ENCODE assay signal across 8 cellular contexts in the genomic region with DNA sequence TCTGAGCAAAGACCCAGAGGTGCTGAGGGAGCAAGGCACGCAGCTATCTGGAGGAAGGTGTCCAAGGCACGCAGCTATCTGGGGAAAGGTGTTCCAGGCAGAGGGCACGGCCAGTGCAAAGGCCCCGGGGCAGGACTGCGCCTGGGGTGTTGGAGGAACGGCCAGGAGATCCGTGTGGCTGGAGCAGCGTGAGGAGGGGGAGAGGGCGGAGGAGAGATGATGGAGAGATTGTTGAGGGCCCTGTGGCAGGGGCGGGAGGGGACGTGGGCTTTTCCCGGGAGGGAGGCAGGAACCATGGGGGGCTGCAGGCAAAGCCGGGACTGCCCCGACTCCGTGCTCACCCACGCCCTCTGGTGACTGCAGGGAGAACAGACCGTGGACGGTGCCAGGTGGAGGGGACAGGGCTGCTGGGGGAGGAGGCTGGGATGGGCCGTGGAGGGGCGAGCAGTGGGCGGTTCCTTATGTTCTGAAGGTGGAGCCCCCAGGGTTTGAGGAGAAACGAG. TPM values are rescaled to one million over a fixed set of nuclear protein-coding genes. Genes with fewer than 3 reads are reported as not detected.
DNase-seq lines count a peak whose midpoint lies in the region; FAIRE-seq and TF ChIP-seq lines count a peak whose summit lies in the region.

No MANE protein-coding gene starts in this region.

- TF ChIP-seq CTCF in AG04449 (IDR thresholded peaks at IDR 0.05; ENCODE audit: insufficient read depth, low read length, missing control alignments) (peak; percentile 85), astrocyte (IDR thresholded peaks at IDR 0.05; ENCODE audit: insufficient read depth, low read depth, low read length) (peak; percentile 30)

- peaks cover 1% of the 10 kb centered on the region for H3K9me3 Mint-ChIP-seq in astrocyte (ENCODE audit: unreplicated experiment)

- POLR2A ChIA-PET in AG04449 (lab: Yijun Ruan, JAX): no interaction called here

- no peak overlapping the region for H3K27ac Mint-ChIP-seq in astrocyte (ENCODE audit: unreplicated experiment)

- H3K79me2 ChIP-seq in GM23248 (ENCODE audit: insufficient read depth): no peaks in the 10 kb centered on the region
- no peaks in the 10 kb centered on the region for H3K79me2 ChIP-seq in astrocyte (ENCODE audit: insufficient read depth, low read length)

- CTCF ChIA-PET in AG04449 (lab: Yijun Ruan, JAX): interaction anchor here (0.7 to 1.8 kb wide), 13 partner anchors 8 to 182 kb away, joined by 3 to 7 read pairs (median 4); a partner anchor contains a TSS

- H3K9me3 ChIP-seq in GM23248 (ENCODE audit: low read depth) (no peaks in the 10 kb centered on the region), astrocyte (ENCODE audit: insufficient read depth, low read depth, low read length) (no peaks in the 10 kb centered on the region)

- H3K4me2 ChIP-seq in GM23248 (ENCODE audit: unreplicated experiment): no peak overlapping the region
- no peak overlapping the region for H3K4me2 ChIP-seq in astrocyte (ENCODE audit: low read length)

- H3F3A ChIP-seq in GM23248 (ENCODE audit: insufficient read depth): no peaks in the 10 kb centered on the region

- H3K9me2 ChIP-seq in GM23248 (ENCODE audit: insufficient read depth): no peaks in the 10 kb centered on the region

- in situ Hi-C loops in GM23248 (cut with MboI): no loop called here

- FAIRE-seq in astrocyte (lab: Jason Lieb, UNC): no peak

- H3K27me3 Mint-ChIP-seq in astrocyte (ENCODE audit: low read depth, unreplicated experiment): no peaks in the 10 kb centered on the region

- 37 to 70% methylated on average over 8 to 22 of the region's 22 CpGs for WGBS in GM23248 (ENCODE audit: low coverage in 1 of 2, low lambda C conversion rate in 2 of 2, missing lambda C conversion rate in 2 of 2), 2 experiments

- H3K27me3 ChIP-seq in GM23248 (replicated peaks; ENCODE audit: insufficient read depth) (no peaks in the 10 kb centered on the region), astrocyte (ENCODE audit: insufficient read depth, low read length) (no peaks in the 10 kb centered on the region)

- H3K27ac ChIP-seq in GM23248: no peak overlapping the region
- H3K27ac ChIP-seq in astrocyte (ENCODE audit: low read depth, low read length): no peak overlapping the region

- H2AFZ ChIP-seq in GM23248 (no peak overlapping the region), astrocyte (ENCODE audit: low read depth, low read length) (no peak overlapping the region)

- DNase-seq in AG04449 (ENCODE audit: low read depth, low spot score): no peak
- peak; percentile 60 for DNase-seq in GM23248
- peak; percentile 21 to 48 (median 42) for DNase-seq in T-helper 1 cell
- no peak for DNase-seq in astrocyte (ENCODE audit: low read depth)
- peak; percentile 78 for DNase-seq in islet precursor cell
- DNase-seq in stimulated activated CD4-positive, alpha-beta T cell treated with anti-CD3 and anti-CD28 coated beads, TNF-alpha, amount 100 ng/mL, for 24 hours (ENCODE audit: low read depth in 3 of 3): peak; percentile 25 to 52 (median 42)
- DNase-seq in NCI-H1436 treated with DMSO at 0.1 percent for 48 hours (lab: John Stamatoyannopoulos, UW): no peak
- no peak for DNase-seq in DMS79 treated with DMSO at 0.1 percent for 48 hours (lab: John Stamatoyannopoulos, UW)

- H3K4me1 Mint-ChIP-seq in astrocyte (ENCODE audit: low read depth, unreplicated experiment): no peaks in the 10 kb centered on the region

- H3K4me3 ChIP-seq in AG04449 (ENCODE audit: low read depth, low read length): no peak overlapping the region
- H3K4me3 ChIP-seq in GM23248: no peak overlapping the region
- H3K4me3 ChIP-seq in astrocyte (ENCODE audit: insufficient read depth, low read depth, low read length): no peak overlapping the region

- H4K20me1 ChIP-seq in GM23248 (ENCODE audit: insufficient read depth) (no peaks in the 10 kb centered on the region), astrocyte (ENCODE audit: insufficient read depth, low read length) (no peaks in the 10 kb centered on the region)

- peaks cover 18% of the 10 kb centered on the region for H3K36me3 Mint-ChIP-seq in astrocyte (ENCODE audit: low read depth, unreplicated experiment)

- H3K9ac ChIP-seq in GM23248 (no peak overlapping the region), astrocyte (ENCODE audit: low read length) (no peak overlapping the region)

- H3K36me3 ChIP-seq in GM23248 (ENCODE audit: low read depth) (no peaks in the 10 kb centered on the region), astrocyte (ENCODE audit: insufficient read depth, low read length) (no peaks in the 10 kb centered on the region)

- no peak overlapping the region for H3K4me3 Mint-ChIP-seq in astrocyte (ENCODE audit: unreplicated experiment)

- H3K4me1 ChIP-seq in GM23248 (ENCODE audit: insufficient read depth) (no peaks in the 10 kb centered on the region), astrocyte (ENCODE audit: insufficient read depth, low read length) (no peaks in the 10 kb centered on the region)

RNA-seq across cellular contexts. Expression of a gene that starts 13.3 kb away (rescaled TPM):
- total RNA-seq in GM23248 (2014; rRNA removed; shearing (Covaris generic)): not detected in 2 replicates
- polyA plus RNA-seq in GM23248 (2016; fragmentation: Nextera tagmentation; extraction: Ambion mirVana): 0.13 TPM in 1 of 2 replicates, not detected in the other
- 0.36 and 0.43 TPM in 2 replicates for total RNA-seq in astrocyte

RNA-seq across cellular contexts. Expression of a gene that starts 28.9 kb away (rescaled TPM):
- 2.5 and 2.7 TPM in 2 replicates for total RNA-seq in GM23248 (2014; rRNA removed; shearing (Covaris generic))
- 0.32 and 0.36 TPM in 2 replicates for polyA plus RNA-seq in GM23248 (2016; fragmentation: Nextera tagmentation; extraction: Ambion mirVana)
- total RNA-seq in astrocyte: 60.0 and 67.3 TPM in 2 replicates

RNA-seq across cellular contexts. Expression of a gene that starts 42.4 kb away (rescaled TPM):
- total RNA-seq in GM23248 (2014; rRNA removed; shearing (Covaris generic)): not detected in 2 replicates
- not detected in 2 replicates for polyA plus RNA-seq in GM23248 (2016; fragmentation: Nextera tagmentation; extraction: Ambion mirVana)
- total RNA-seq in astrocyte: not detected in 2 replicates

RNA-seq across cellular contexts. Expression of a gene that starts 59.6 kb away (rescaled TPM):
- total RNA-seq in GM23248 (2014; rRNA removed; shearing (Covaris generic)): 175 and 194 TPM in 2 replicates
- polyA plus RNA-seq in GM23248 (2016; fragmentation: Nextera tagmentation; extraction: Ambion mirVana): 157 and 160 TPM in 2 replicates
- total RNA-seq in astrocyte: 366 and 386 TPM in 2 replicates

Comparison
In these comparisons a context has a peak if more than half of its experiments do, and no peak if none do; other contexts are left out.
1. DNase-seq: peak in GM23248 (single experiment), T-helper 1 cell (5 of 5), islet precursor cell (single experiment) and stimulated activated CD4-positive, alpha-beta T cell treated with anti-CD3 and anti-CD28 coated beads, TNF-alpha, amount 100 ng/mL, for 24 hours (3 of 3); none in AG04449 (single experiment), astrocyte (single experiment), NCI-H1436 treated with DMSO at 0.1 percent for 48 hours (single experiment) and DMS79 treated with DMSO at 0.1 percent for 48 hours (single experiment).
2. RNA of a gene that starts 28.9 kb away (total RNA-seq): 60.0 to 67.3 TPM in astrocyte; 2.5 to 2.7 TPM in GM23248; every median in the first group is over 10 times any median in the second.